ENCODE assay signal across 9 cellular contexts in the genomic region with DNA sequence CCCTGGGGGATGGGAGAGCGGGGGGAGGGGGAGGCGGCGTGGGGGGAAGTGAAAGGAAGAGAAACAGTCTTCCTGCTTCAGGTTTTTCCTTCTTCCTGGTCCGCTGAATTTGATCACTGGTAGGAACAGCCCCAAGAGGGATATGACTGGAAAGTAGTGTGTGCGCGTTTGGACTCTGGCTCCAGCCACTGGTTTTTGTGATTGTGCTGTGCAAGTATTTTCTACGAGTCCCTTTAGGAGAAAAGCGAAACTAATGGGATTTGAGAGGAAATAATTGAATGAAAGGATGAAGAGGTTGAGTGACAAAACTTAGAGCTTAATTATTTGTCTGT. TPM values are rescaled to one million over a fixed set of nuclear protein-coding genes. Genes with fewer than 3 reads are reported as not detected.
DNase-seq lines count a peak whose midpoint lies in the region; ATAC-seq, FAIRE-seq and TF ChIP-seq lines count a peak whose summit lies in the region.
"Had no signal": no experiment of that assay in that cellular context is flagged by ENCODE, and none has a peak within 500 bp of the region (broad histone marks: within the 10 kb centered on the region; RNA-seq: fewer than 3 reads in every experiment).

No MANE protein-coding gene starts in this region.

- peak; percentile 32 for FAIRE-seq in H1 (lab: Jason Lieb, UNC)
- FAIRE-seq: G401.6 had no signal

- TF ChIP-seq CTCF in 22Rv1 (IDR thresholded peaks at IDR 0.05) (no peak), H1 (IDR thresholded peaks at IDR 0.05; ENCODE audit: control extremely low read depth in 1 of 3, insufficient read depth in 1 of 3, low read depth in 1 of 3, low read length in 3 of 3) (no peak), mucosa of descending colon (IDR thresholded peaks at IDR 0.05) (no peak)

- no peak overlapping the region for H3K18ac ChIP-seq in H1 (ENCODE audit: extremely low read depth, low read length)

- peak; percentile 71 for ATAC-seq in mucosa of descending colon
- ATAC-seq in GM19463 (IDR thresholded peaks at IDR 0.05; ENCODE audit: unreplicated experiment): no peak

- H4K91ac ChIP-seq in H1 (replicated peaks; ENCODE audit: insufficient read length, low read length): no peak overlapping the region

- H3K4me1 ChIP-seq in H1 (replicated peaks in 1 of 4; ENCODE audit: control insufficient read depth in 3 of 4, insufficient read depth in 4 of 4, low read length in 3 of 4) (peaks cover 0 to 4% (median 0%) of the 10 kb centered on the region in 4 experiments; a peak in 2 of 7 replicates), mucosa of descending colon (ENCODE audit: low read depth) (no peaks in the 10 kb centered on the region)

- H3K23me2 ChIP-seq in H1 (ENCODE audit: low read depth, low read length): no peaks in the 10 kb centered on the region; the same call in 1 of the 2 replicates

- no peak overlapping the region for H2AK5ac ChIP-seq in H1 (ENCODE audit: low read depth, low read length)

- no peaks in the 10 kb centered on the region for H4K20me1 ChIP-seq in H1 (replicated peaks in 1 of 2; ENCODE audit: control insufficient read depth in 1 of 2, insufficient read depth in 2 of 2, low read length in 2 of 2)

- no peak overlapping the region for H2AFZ ChIP-seq in H1 (ENCODE audit: low read length)

- POLR2A ChIA-PET in H1 (lab: Charles Lee; ENCODE audit: partially characterized antibody): interaction anchor here (0.7 kb wide), 1 partner anchor 978 kb away, joined by 3 read pairs; a partner anchor contains a TSS

- no peaks in the 10 kb centered on the region for H3K27me3 ChIP-seq in H1 (replicated peaks in 1 of 4; ENCODE audit: control insufficient read depth in 3 of 4, extremely low read depth in 1 of 4, insufficient read depth in 3 of 4, low read length in 3 of 4)

- no peak overlapping the region for H4K8ac ChIP-seq in H1 (ENCODE audit: extremely low read depth, insufficient read depth, low read length)

- no peaks in the 10 kb centered on the region for H3K79me1 ChIP-seq in H1 (ENCODE audit: low read depth, low read length)

- no peak overlapping the region for H2BK20ac ChIP-seq in H1 (ENCODE audit: low read length)

- H3K9me3 ChIP-seq in H1 (ENCODE audit: insufficient read depth in 2 of 2, low read depth in 1 of 2, low read length in 1 of 2): no peaks in the 10 kb centered on the region
- no peaks in the 10 kb centered on the region for H3K9me3 ChIP-seq in mucosa of descending colon

- no peak for TF ChIP-seq EP300 in H1 (IDR thresholded peaks at IDR 0.05; ENCODE audit: borderline replicate concordance in 1 of 2, low read depth in 2 of 2, low read length in 2 of 2)

- H4K5ac ChIP-seq in H1 (ENCODE audit: insufficient read length, low read depth, low read length): no peak overlapping the region

- no peak overlapping the region for H2BK15ac ChIP-seq in H1 (ENCODE audit: low read length)

- H2BK12ac ChIP-seq in H1 (ENCODE audit: low read depth, low read length): no peak overlapping the region

- TF ChIP-seq RAD21 in H1 (IDR thresholded peaks at IDR 0.05 in 1 of 2, conservative IDR thresholded peaks at IDR 0.05 in 1 of 2; ENCODE audit: low read depth in 2 of 2, low read length in 2 of 2): no peak

- 6% methylated on average over 4 of the region's 8 CpGs; no CpG with 5 or more reads in 1 of the 2 experiments for WGBS in H1 (ENCODE audit: extremely low coverage in 1 of 2, insufficient coverage in 1 of 2, insufficient read length in 1 of 2, insufficient replicate concordance in 2 of 2, low coverage in 1 of 2, low lambda C conversion rate in 2 of 2, missing lambda C conversion rate in 1 of 2), 2 experiments

- no peak overlapping the region for H3K4ac ChIP-seq in H1 (replicated peaks; ENCODE audit: insufficient read length, low read depth, low read length)

- peak overlapping the region; percentile 75 to 77 for H3K4me2 ChIP-seq in H1 (ENCODE audit: insufficient read depth in 1 of 2, low read depth in 2 of 2, low read length in 2 of 2)

- H3K14ac ChIP-seq in H1 (ENCODE audit: insufficient read length): no peak overlapping the region

- H3K9ac ChIP-seq in H1 (replicated peaks in 1 of 4; ENCODE audit: extremely low read depth in 1 of 4, low read depth in 3 of 4, low read length in 3 of 4): no peak overlapping the region

- TF ChIP-seq POLR2A in H1 (IDR thresholded peaks at IDR 0.05; ENCODE audit: control extremely low read depth in 1 of 2, low read depth in 2 of 2, low read length in 2 of 2): no peak

- no peaks in the 10 kb centered on the region for H3K36me3 ChIP-seq in H1 (ENCODE audit: control insufficient read depth in 2 of 4, insufficient read depth in 4 of 4, low read length in 3 of 4)
- no peaks in the 10 kb centered on the region for H3K36me3 ChIP-seq in mucosa of descending colon (ENCODE audit: low read depth)

- CTCF ChIA-PET in H1 (lab: Charles Lee; ENCODE audit: partially characterized antibody): no interaction called here

- no peak overlapping the region for H2BK5ac ChIP-seq in H1 (ENCODE audit: low read depth, low read length)

- H3K27ac ChIP-seq in 22Rv1 (0 out of 2 replicates have a peak overlapping the region, but pooled peaks have one; percentile 35), H1 (ENCODE audit: low read depth, low read length) (no peak overlapping the region)

- H2BK120ac ChIP-seq in H1 (replicated peaks; ENCODE audit: low read depth, low read length): no peak overlapping the region

- no peak overlapping the region for H3K56ac ChIP-seq in H1 (replicated peaks; ENCODE audit: insufficient read length, low read depth, low read length)

- peak; percentile 9 for DNase-seq in LoVo (ENCODE audit: low spot score)
- DNase-seq in H1 (ENCODE audit: low read depth in 1 of 2, low spot score in 2 of 2): no peak
- no peak for DNase-seq in mucosa of descending colon
- DNase-seq in NAMALWA (ENCODE audit: low spot score): no peak
- no peak for DNase-seq in activated T-cell treated with anti-CD3 and anti-CD28 coated beads for 4 hours
- no peak for DNase-seq in kidney tubule cell (ENCODE audit: low spot score)

- H3K4me3 ChIP-seq in H1 (ENCODE audit: extremely low read depth in 1 of 4, insufficient read depth in 2 of 4, low read depth in 3 of 4, low read length in 4 of 4): peak overlapping the region; percentile 64 to 86 (median 75)
- H3K4me3 ChIP-seq in mucosa of descending colon: peak overlapping the region; percentile 28

- no peak overlapping the region for H3K23ac ChIP-seq in H1 (ENCODE audit: insufficient read length)

- intact Hi-C loops in mucosa of descending colon (cut with DNase I, micrococcal nuclease): no loop called here

- peaks cover 0 to 46% of the 10 kb centered on the region in 2 experiments; a peak in 2 of 4 replicates for H3K79me2 ChIP-seq in H1 (ENCODE audit: control insufficient read depth in 1 of 2, insufficient read depth in 2 of 2, low read length in 2 of 2)

TF ChIP-seq in H1, 55 proteins besides CTCF, POLR2A, EP300 and RAD21:
- TF ChIP-seq SP1 (IDR thresholded peaks at IDR 0.05; ENCODE audit: low read depth, low read length) (no peak), CTBP2 (IDR thresholded peaks at IDR 0.05; ENCODE audit: borderline replicate concordance, insufficient read depth, insufficient read length, low read length) (no peak)
- TF ChIP-seq, protein P1, sequence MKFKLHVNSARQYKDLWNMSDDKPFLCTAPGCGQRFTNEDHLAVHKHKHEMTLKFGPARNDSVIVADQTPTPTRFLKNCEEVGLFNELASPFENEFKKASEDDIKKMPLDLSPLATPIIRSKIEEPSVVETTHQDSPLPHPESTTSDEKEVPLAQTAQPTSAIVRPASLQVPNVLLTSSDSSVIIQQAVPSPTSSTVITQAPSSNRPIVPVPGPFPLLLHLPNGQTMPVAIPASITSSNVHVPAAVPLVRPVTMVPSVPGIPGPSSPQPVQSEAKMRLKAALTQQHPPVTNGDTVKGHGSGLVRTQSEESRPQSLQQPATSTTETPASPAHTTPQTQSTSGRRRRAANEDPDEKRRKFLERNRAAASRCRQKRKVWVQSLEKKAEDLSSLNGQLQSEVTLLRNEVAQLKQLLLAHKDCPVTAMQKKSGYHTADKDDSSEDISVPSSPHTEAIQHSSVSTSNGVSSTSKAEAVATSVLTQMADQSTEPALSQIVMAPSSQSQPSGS (IDR thresholded peaks at IDR 0.05; ENCODE audit: low read length): no peak

RNA-seq across cellular contexts. Expression of a gene that starts 0.8 kb away (rescaled TPM):
- total RNA-seq in H1 (2021; fragmentation: NEBNext Ultra II Directional; extraction: Animal tissue kit (Norgen Biotek cat#: 25700)): 8.1 and 10.2 TPM in 2 replicates
- polyA plus RNA-seq in H1 (2011; rRNA removed): 7.4 and 10.5 TPM in 2 replicates
- 5.7 TPM for polyA plus RNA-seq in H1 (2011; cell fraction: cytosol; rRNA removed)
- 8.7 TPM for polyA plus RNA-seq in H1 (2011; cell fraction: nucleus; rRNA removed)
- 4.5 to 7.1 TPM (median 5.3 TPM) in 4 replicates for polyA plus RNA-seq in H1 (2012, experiment 1 of 2)
- polyA plus RNA-seq in H1 (2012, experiment 2 of 2): 0.85 TPM
- polyA plus RNA-seq in H1 (2013, experiment 1 of 2): 5.9 TPM
- polyA plus RNA-seq in H1 (2013, experiment 2 of 2): 7.4 TPM
- 17.4 and 22.5 TPM in 2 replicates for polyA minus RNA-seq in H1 (2011; rRNA and poly(A)+ RNA removed)
- 7.3 TPM for polyA minus RNA-seq in H1 (2011; cell fraction: cytosol; rRNA and poly(A)+ RNA removed)
- 14.5 TPM for polyA minus RNA-seq in H1 (2011; cell fraction: nucleus; rRNA and poly(A)+ RNA removed)
- 10 to 100 TPM; 11.1 to 12.0 (median 11.6) TPM for total RNA-seq in mucosa of descending colon
